In genomic region chr9:79623799-79624721, GRCh38 we compare ENCODE assay signal across 8 cellular contexts. TPM values are rescaled to one million over a fixed set of nuclear protein-coding genes. Genes with fewer than 3 reads are reported as not detected.
A peak's percentile ranks its signal among the peaks of the same experiment; 100 is the strongest.
DNase-seq lines count a peak whose midpoint lies in the region; ATAC-seq and TF ChIP-seq lines count a peak whose summit lies in the region.

No MANE protein-coding gene starts in this region.

- H3K4me1 Mint-ChIP-seq in dendritic cell treated with granulocyte-macrophage colony-stimulating factor and Interleukin-4, amounts not matched to agents 40 ng/mL and 50 ng/mL, for 4 days (ENCODE audit: low read depth): peaks cover 48% of the 10 kb centered on the region
- peaks cover 43% of the 10 kb centered on the region for H3K4me1 Mint-ChIP-seq in neural crest cell

- no peaks in the 10 kb centered on the region for H3K9me3 ChIP-seq in SJCRH30 (replicated peaks)

- H3K27ac ChIP-seq in SJCRH30: no peak overlapping the region

- H3K9me3 Mint-ChIP-seq in dendritic cell treated with granulocyte-macrophage colony-stimulating factor and Interleukin-4, amounts not matched to agents 40 ng/mL and 50 ng/mL, for 4 days: no peaks in the 10 kb centered on the region
- H3K9me3 Mint-ChIP-seq in neural crest cell: peaks cover 5% of the 10 kb centered on the region

- H3K36me3 ChIP-seq in SJCRH30: peaks cover 10% of the 10 kb centered on the region; the same call in 1 of the 2 replicates

- no peaks in the 10 kb centered on the region for H3K27me3 ChIP-seq in SJCRH30

- TF ChIP-seq CTCF in neural crest cell (conservative IDR thresholded peaks at IDR 0.05): no peak

- no peaks in the 10 kb centered on the region for H3K27me3 Mint-ChIP-seq in dendritic cell treated with granulocyte-macrophage colony-stimulating factor and Interleukin-4, amounts not matched to agents 40 ng/mL and 50 ng/mL, for 4 days
- no peaks in the 10 kb centered on the region for H3K27me3 Mint-ChIP-seq in neural crest cell (ENCODE audit: low read depth)

- ATAC-seq in GM19324 (IDR thresholded peaks at IDR 0.05; ENCODE audit: low FRiP score, unreplicated experiment) (peak; percentile 90), HG03135 (IDR thresholded peaks at IDR 0.05; ENCODE audit: unreplicated experiment) (peak; percentile 90)

- H3K4me1 ChIP-seq in SJCRH30: no peaks in the 10 kb centered on the region

- no peak overlapping the region for H3K4me3 ChIP-seq in SJCRH30

- H3K27ac Mint-ChIP-seq in dendritic cell treated with granulocyte-macrophage colony-stimulating factor and Interleukin-4, amounts not matched to agents 40 ng/mL and 50 ng/mL, for 4 days: peak overlapping the region; percentile 73
- H3K27ac Mint-ChIP-seq in neural crest cell (ENCODE audit: unreplicated experiment): peak overlapping the region; percentile 23

- peak overlapping the region; percentile 53 for H3K4me3 Mint-ChIP-seq in dendritic cell treated with granulocyte-macrophage colony-stimulating factor and Interleukin-4, amounts not matched to agents 40 ng/mL and 50 ng/mL, for 4 days
- peak overlapping the region; percentile 34 for H3K4me3 Mint-ChIP-seq in neural crest cell

- intact Hi-C loops in dendritic cell treated with granulocyte-macrophage colony-stimulating factor and Interleukin-4, amounts not matched to agents 40 ng/mL and 50 ng/mL, for 4 days (cut with micrococcal nuclease): loop anchor here (5.0 kb wide), 1 partner anchor 42 kb away; no protein-coding TSS in a partner anchor

- peaks cover 23% of the 10 kb centered on the region for H3K36me3 Mint-ChIP-seq in dendritic cell treated with granulocyte-macrophage colony-stimulating factor and Interleukin-4, amounts not matched to agents 40 ng/mL and 50 ng/mL, for 4 days (ENCODE audit: low read depth)
- H3K36me3 Mint-ChIP-seq in neural crest cell (ENCODE audit: low read depth): peaks cover 9% of the 10 kb centered on the region

- DNase-seq in COLO668 (lab: John Stamatoyannopoulos, UW; ENCODE audit: unreplicated experiment) (peak; percentile 42), SJCRH30 (peak; percentile 28 to 53), neural crest cell (ENCODE audit: low read depth, low spot score) (no peak), ureter (ENCODE audit: low spot score) (no peak)
- DNase-seq in activated CD4-positive, CD25-positive, alpha-beta regulatory T cell treated with anti-CD3 and anti-CD28 coated beads, Interleukin-2, amount 50 U/mL, for 72 hours: no peak

RNA-seq across cellular contexts. Expression of gene TLE4, which starts 52.3 kb away (rescaled TPM):
- total RNA-seq in SJCRH30 (2014; rRNA removed; shearing (Covaris generic)): 95.5 and 103 TPM in 2 replicates
- 83.4 and 85.8 TPM in 2 replicates for total RNA-seq in neural crest cell
- 91.9 TPM for total RNA-seq in ureter

Comparison
In these comparisons a context has a peak if more than half of its experiments do, and no peak if none do; other contexts are left out.
1. DNase-seq: peak in COLO668 (single experiment) and SJCRH30 (2 of 2); none in neural crest cell (single experiment), activated CD4-positive, CD25-positive, alpha-beta regulatory T cell treated with anti-CD3 and anti-CD28 coated beads, Interleukin-2, amount 50 U/mL, for 72 hours (single experiment) and ureter (single experiment).